Comparison of ENCODE assay signal across 34 cellular contexts in genomic region chr12:25813843-25814242, GRCh38.
"Had no signal": no experiment of that assay in that cellular context is flagged by ENCODE, and none has a peak within 500 bp of the region (broad histone marks: within the 10 kb centered on the region; RNA-seq: fewer than 3 reads in every experiment).

No MANE protein-coding gene starts in this region.

- H3K4me1 ChIP-seq: Peyer's patch had no signal

- H3K27ac ChIP-seq: brain microvascular endothelial cell, Peyer's patch, SJSA1, WERI-Rb-1 had no signal

- H3K27me3 ChIP-seq: brain microvascular endothelial cell, Peyer's patch, SJSA1 had no signal

- DNase-seq: activated CD4-positive, alpha-beta memory T cell treated with anti-CD3 and anti-CD28 coated beads, Interleukin-2, amount 10 ng/mL, durations not matched to agents 7 days and 5 days; activated CD4-positive, alpha-beta T cell treated with anti-CD3 and anti-CD28 coated beads for 1 hour; activated CD4-positive, alpha-beta T cell treated with anti-CD3 and anti-CD28 coated beads for 48 hours; activated CD4-positive, CD25-positive, alpha-beta regulatory T cell; activated CD8-positive, alpha-beta memory T cell treated with anti-CD3 and anti-CD28 coated beads for 24 hours; activated CD8-positive, alpha-beta memory T cell treated with anti-CD3 and anti-CD28 coated beads, Interleukin-2, amount 10 ng/mL, durations not matched to agents 7 days and 5 days; activated CD8-positive, alpha-beta memory T cell treated with anti-CD3 and anti-CD28 coated beads, Interleukin-2, amount 50 U/mL, for 48 hours; activated effector memory CD4-positive, alpha-beta T cell treated with Interleukin-2 at 50 U/mL for 16 hours; activated naive CD4-positive, alpha-beta T cell treated with anti-CD3 and anti-CD28 coated beads, Interleukin-2, amount 10 ng/mL, durations not matched to agents 7 days and 5 days; activated naive CD8-positive, alpha-beta T cell treated with anti-CD3 and anti-CD28 coated beads, Interleukin-2, amount 50 U/mL, for 24 hours; activated T-cell treated with anti-CD3 and anti-CD28 coated beads, Interleukin-2, amount 50 U/mL, for 48 hours; anterior cingulate cortex; brain microvascular endothelial cell; central memory CD4-positive, alpha-beta T cell; Kasumi-1; KG1; NCI-H1105 treated with DMSO at 0.1 percent for 48 hours; NCI-H1436; NCI-H1694; NCI-H1930; NCI-H2081 treated with DMSO at 0.1 percent for 48 hours; NCI-H510A; NCI-H526; NCI-H748 treated with DMSO at 0.1 percent for 48 hours; NK-92 treated with Interleukin-12 subunit alpha and Interleukin-12 subunit beta, amount 100 ng/mL, for 24 hours; Peyer's patch; RPMI8226; SHP77 treated with DMSO at 0.1 percent for 48 hours; SW 1271; T-helper 1 cell; T-helper 2 cell; T-helper 9 cell; WERI-Rb-1 had no signal

- ATAC-seq: activated CD8-positive, alpha-beta memory T cell treated with anti-CD3 and anti-CD28 coated beads, Interleukin-2, amount 10 ng/mL, durations not matched to agents 7 days and 5 days; activated naive CD8-positive, alpha-beta T cell treated with anti-CD3 and anti-CD28 coated beads, Interleukin-2, amount 50 U/mL, for 24 hours had no signal

- H3K36me3 ChIP-seq: brain microvascular endothelial cell, Peyer's patch, SJSA1, WERI-Rb-1 had no signal

- H3K9me3 ChIP-seq: SJSA1 had no signal

- H3K4me3 ChIP-seq: Peyer's patch, SJSA1 had no signal
